11 cellular contexts compared by ENCODE assay signal in the genomic region with DNA sequence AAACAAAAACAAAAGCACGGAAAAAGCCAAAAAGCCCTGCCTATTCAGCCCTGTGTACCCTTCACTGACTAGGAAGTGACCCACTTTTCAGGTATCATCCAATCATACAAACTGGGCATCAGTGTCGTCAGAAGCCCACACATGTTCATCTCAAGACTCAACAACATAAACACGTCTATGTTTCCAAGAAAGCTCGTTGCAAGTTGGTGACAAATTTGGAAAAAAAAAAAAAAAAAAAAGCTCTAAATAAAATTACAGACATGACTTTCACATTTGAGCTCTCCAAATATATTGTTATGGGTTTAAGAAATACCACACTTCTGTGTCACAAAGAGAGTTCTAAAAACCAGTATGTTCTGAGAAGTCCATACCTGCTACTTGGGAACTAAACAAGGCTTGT.
DNase-seq lines count a peak whose midpoint lies in the region; ATAC-seq, FAIRE-seq and TF ChIP-seq lines count a peak whose summit lies in the region.
"Had no signal": no experiment of that assay in that cellular context is flagged by ENCODE, and none has a peak within 500 bp of the region (broad histone marks: within the 10 kb centered on the region; RNA-seq: fewer than 3 reads in every experiment).

No MANE protein-coding gene starts in this region.

- no peaks in the 10 kb centered on the region for H3K9me3 Mint-ChIP-seq in activated naive CD4-positive, alpha-beta T cell treated with anti-CD3 and anti-CD28 coated beads, Interleukin-2, amount 50 U/mL, for 72 hours

- peaks cover 67 to 90% of the 10 kb centered on the region in 2 donors for H3K36me3 Mint-ChIP-seq in activated naive CD4-positive, alpha-beta T cell treated with anti-CD3 and anti-CD28 coated beads, Interleukin-2, amount 50 U/mL, for 72 hours

- no peak for TF ChIP-seq EP300 in A549 (IDR thresholded peaks at IDR 0.05)

- 69% methylated on average over 4 of the region's 4 CpGs for WGBS in A549 (ENCODE audit: missing lambda C conversion rate)

- CTCF ChIA-PET in A549 (lab: Yijun Ruan, JAX) (interaction anchor here (1.1 to 9.2 kb wide), 7 partner anchors 9 to 69 kb away, joined by 3 to 114 read pairs (median 5); no protein-coding TSS in a partner anchor), GM10248 (lab: Yijun Ruan, JAX) (interaction anchor here (1.5 to 5.3 kb wide), 3 partner anchors 10 to 21 kb away, joined by 4 to 26 read pairs (median 16); no protein-coding TSS in a partner anchor)

- H3K4me3 ChIP-seq in A549 = peak overlapping the region; percentile 52; the same call in 2 of the 3 replicates
- no peak overlapping the region for H3K4me3 ChIP-seq in mucosa of descending colon

- FAIRE-seq in A549 (lab: Jason Lieb, UNC) (no peak), G401.6 (lab: Jason Lieb, UNC) (peak; percentile 60)

- H3K4me1 ChIP-seq in A549 (peaks cover 72% of the 10 kb centered on the region), mucosa of descending colon (ENCODE audit: low read depth) (peaks cover 21% of the 10 kb centered on the region)

- H3K36me3 ChIP-seq in mucosa of descending colon (ENCODE audit: low read depth) = no peaks in the 10 kb centered on the region

- no peak for TF ChIP-seq RAD21 in A549 (conservative IDR thresholded peaks at IDR 0.05 in 1 of 2, IDR thresholded peaks at IDR 0.05 in 1 of 2)

- POLR2A ChIA-PET in A549 (lab: Yijun Ruan, JAX) (interaction anchor here (0.6 to 1.8 kb wide), 4 partner anchors 8 to 23 kb away, joined by 3 to 5 read pairs (median 4); no protein-coding TSS in a partner anchor), GM10248 (lab: Yijun Ruan, JAX) (interaction anchor here (0.7 kb wide), 2 partner anchors 25 to 53 kb away, joined by 3 to 9 read pairs; no protein-coding TSS in a partner anchor)

- TF ChIP-seq CTCF in A549 (IDR thresholded peaks at IDR 0.05) = no peak
- no peak for TF ChIP-seq CTCF in mucosa of descending colon (IDR thresholded peaks at IDR 0.05)
- TF ChIP-seq CTCF in GM10248 (IDR thresholded peaks at IDR 0.05; ENCODE audit: control extremely low read depth, extremely low read depth, low read depth, missing control alignments) = no peak

- peak overlapping the region; percentile 85 to 92 for H3K27ac Mint-ChIP-seq in activated naive CD4-positive, alpha-beta T cell treated with anti-CD3 and anti-CD28 coated beads, Interleukin-2, amount 50 U/mL, for 72 hours

- H3K9me3 ChIP-seq in A549 (no peaks in the 10 kb centered on the region), mucosa of descending colon (no peaks in the 10 kb centered on the region)

- H3K4me2 ChIP-seq in A549 = peak overlapping the region; percentile 88

- intact Hi-C loops in mucosa of descending colon (cut with DNase I, micrococcal nuclease) = no loop called here

- ATAC-seq in A549 (no peak), mucosa of descending colon (peak; percentile 7), GM19035 (IDR thresholded peaks at IDR 0.05; ENCODE audit: unreplicated experiment) (no peak)
- ATAC-seq in activated naive CD4-positive, alpha-beta T cell treated with anti-CD3 and anti-CD28 coated beads, Interleukin-2, amount 50 U/mL, for 72 hours = peak; percentile 22 to 65

- TF ChIP-seq POLR2A in A549 (IDR thresholded peaks at IDR 0.05; ENCODE audit: low read length) = no peak

- DNase-seq in A549 (ENCODE audit: low read depth in 1 of 2, low spot score in 1 of 2) (no peak), mucosa of descending colon (no peak), GM10248 (ENCODE audit: extremely low spot score) (no peak), MV-4-11 (lab: John Stamatoyannopoulos, UW) (no peak), NCI-H748 treated with DMSO at 0.1 percent for 48 hours (lab: John Stamatoyannopoulos, UW) (no peak)
- no peak for DNase-seq in activated naive CD4-positive, alpha-beta T cell treated with anti-CD3 and anti-CD28 coated beads, Interleukin-2, amount 50 U/mL, for 72 hours (ENCODE audit: low spot score in 2 of 2)
- DNase-seq: NCI-H1105 treated with DMSO at 0.1 percent for 48 hours, T1000 had no signal

- peak overlapping the region; percentile 86 to 87 for H3K27ac ChIP-seq in A549
- H3K27ac ChIP-seq: parathyroid adenoma had no signal

TF ChIP-seq in A549, 52 proteins besides CTCF, POLR2A, EP300 and RAD21:
- TF ChIP-seq MYC (IDR thresholded peaks at IDR 0.05; ENCODE audit: borderline replicate concordance, low read length) = no peak
- no peak for TF ChIP-seq TP53 (CRISPR knock-in tag; IDR thresholded peaks at IDR 0.05)
- no peak for TF ChIP-seq NR3C1 (IDR thresholded peaks at IDR 0.05)
- no peak for TF ChIP-seq BCL3 (IDR thresholded peaks at IDR 0.05)
- no peak for TF ChIP-seq SMC3 (IDR thresholded peaks at IDR 0.05)

Comparison
In these comparisons a context has a peak if more than half of its experiments do, and no peak if none do; other contexts are left out.
1. ATAC-seq: peak in activated naive CD4-positive, alpha-beta T cell treated with anti-CD3 and anti-CD28 coated beads, Interleukin-2, amount 50 U/mL, for 72 hours (2 of 2) and mucosa of descending colon (single experiment); none in A549 (0 of 2) and GM19035 (single experiment).